ENCODE assay signal across 8 cellular contexts in genomic region chr5:134003064-134003956, GRCh38. TPM values are rescaled to one million over a fixed set of nuclear protein-coding genes. Genes with fewer than 3 reads are reported as not detected.
DNase-seq lines count a peak whose midpoint lies in the region; FAIRE-seq and TF ChIP-seq lines count a peak whose summit lies in the region.

No MANE protein-coding gene starts in this region.

- WGBS in thyroid gland, 2 donors = 14 to 24% methylated on average over 16 to 18 of the region's 18 CpGs

- TF ChIP-seq CTCF in bronchial epithelial cell (IDR thresholded peaks at IDR 0.05; ENCODE audit: insufficient read depth, low read length, severe bottlenecking) (no peak), thyroid gland (IDR thresholded peaks at IDR 0.05) (no peak)

- FAIRE-seq in bronchial epithelial cell (lab: Jason Lieb, UNC) = no peak

- intact Hi-C loops in thyroid gland (cut with DNase I) = no loop called here

- TF ChIP-seq POLR2A in thyroid gland (IDR thresholded peaks at IDR 0.05) = no peak

- H3K27ac ChIP-seq in mucosa of rectum (ENCODE audit: low read depth in 2 of 2, low read length in 2 of 2) (peak overlapping the region; percentile 98), thyroid gland (peak overlapping the region; percentile 99)

- H3K4me1 ChIP-seq in mucosa of rectum (ENCODE audit: control insufficient read depth in 2 of 2, insufficient read depth in 2 of 2, low read length in 2 of 2) = peaks cover 30 to 36% of the 10 kb centered on the region in 2 donors
- H3K4me1 ChIP-seq in thyroid gland = peaks cover 28 to 39% of the 10 kb centered on the region in 2 donors

- H3K4me3 ChIP-seq in bronchial epithelial cell (ENCODE audit: low read depth, low read length) (peak overlapping the region; percentile 80), mucosa of rectum (ENCODE audit: low read length in 2 of 2) (peak overlapping the region; percentile 78 to 87), thyroid gland (replicated peaks in 1 of 3) (peak overlapping the region in 2 of 3 donors; percentile 85 to 87)

- DNase-seq in activated effector memory CD4-positive, alpha-beta T cell treated with anti-CD3 and anti-CD28 coated beads, Interleukin-2, amount 50 U/mL, for 16 hours = peak; percentile 71
- DNase-seq in activated effector memory CD4-positive, alpha-beta T cell treated with Interleukin-2 at 50 U/mL for 16 hours = no peak
- DNase-seq in bronchial epithelial cell (ENCODE audit: low read depth) = no peak
- no peak for DNase-seq in thyroid gland
- DNase-seq in D341Med (ENCODE audit: low spot score) = no peak
- no peak for DNase-seq in SW480 (ENCODE audit: low spot score)

- H3K36me3 ChIP-seq in bronchial epithelial cell (ENCODE audit: control insufficient read depth, insufficient read depth, low read length) (peaks cover 14% of the 10 kb centered on the region), mucosa of rectum (ENCODE audit: control insufficient read depth in 2 of 2, insufficient read depth in 2 of 2, low read length in 2 of 2) (peaks cover 5 to 13% of the 10 kb centered on the region in 2 donors), thyroid gland (no peaks in the 10 kb centered on the region)

- peak overlapping the region; percentile 79 to 94 for H3K9ac ChIP-seq in mucosa of rectum (ENCODE audit: low read depth in 1 of 2, low read length in 2 of 2)

- H3K9me3 ChIP-seq in mucosa of rectum (ENCODE audit: control insufficient read depth in 2 of 2, low read length in 2 of 2) (no peaks in the 10 kb centered on the region), thyroid gland (no peaks in the 10 kb centered on the region)

- no peaks in the 10 kb centered on the region for H3K27me3 ChIP-seq in bronchial epithelial cell (ENCODE audit: control insufficient read depth, insufficient read depth, low read length)
- H3K27me3 ChIP-seq in mucosa of rectum (ENCODE audit: control insufficient read depth in 2 of 2, insufficient read depth in 2 of 2, low read length in 2 of 2) = no peaks in the 10 kb centered on the region
- no peaks in the 10 kb centered on the region for H3K27me3 ChIP-seq in thyroid gland

TF ChIP-seq in PFSK-1, 5 proteins besides CTCF, POLR2A, EP300 and RAD21:
- TF ChIP-seq SIN3A (IDR thresholded peaks at IDR 0.05; ENCODE audit: borderline replicate concordance, insufficient read depth, low read length) (no peak), POLR2AphosphoS5 (IDR thresholded peaks at IDR 0.05; ENCODE audit: low read depth, low read length) (no peak; the same call in 1 of the 2 replicates), FOXP2 (optimal IDR thresholded peaks at IDR 0.05; ENCODE audit: borderline replicate concordance, extremely low read depth, extremely low read length, insufficient read depth) (no peak), REST (IDR thresholded peaks at IDR 0.05; ENCODE audit: insufficient read depth in 1 of 2, low read depth in 2 of 2, low read length in 2 of 2) (no peak), TAF1 (IDR thresholded peaks at IDR 0.05; ENCODE audit: borderline replicate concordance, insufficient read depth, low read length) (0 out of 2 replicates have a peak, but pooled peaks have one; percentile 36)

RNA-seq across cellular contexts. Expression of gene VDAC1, which starts 1.5 kb away (rescaled TPM):
- polyA plus RNA-seq in PFSK-1 (2012; ENCODE audit: insufficient read length, low read depth) = 244 TPM
- total RNA-seq in bronchial epithelial cell (328 and 489 TPM in 2 replicates), thyroid gland (100 to 1,000 TPM; 122 to 166 (median 136) TPM)

RNA-seq across cellular contexts. Expression of gene C5orf15, which starts 34.9 kb away (rescaled TPM):
- 49.8 TPM for polyA plus RNA-seq in PFSK-1 (2012; ENCODE audit: insufficient read length, low read depth)
- total RNA-seq in bronchial epithelial cell = 20.8 and 27.0 TPM in 2 replicates
- 10 to 100 TPM; 53.7 to 76.3 (median 71.4) TPM for total RNA-seq in thyroid gland
